In genomic region chr10:71842856-71843530, GRCh38 we compare ENCODE assay signal across 1 cellular context.
TF ChIP-seq lines count a peak whose summit lies in the region.

No MANE protein-coding gene starts in this region.

TF ChIP-seq in WTC11, 78 proteins besides CTCF, POLR2A, EP300 and RAD21 (continued from another document):
- TF ChIP-seq PREB (CRISPR knock-in tag; IDR thresholded peaks at IDR 0.05; ENCODE audit: borderline replicate concordance), result no peak
- TF ChIP-seq ESRRA (CRISPR knock-in tag; IDR thresholded peaks at IDR 0.05; ENCODE audit: borderline replicate concordance), result no peak
- no peak for TF ChIP-seq FOXJ3 (CRISPR knock-in tag; IDR thresholded peaks at IDR 0.05; ENCODE audit: borderline replicate concordance)
- no peak for TF ChIP-seq ERG (CRISPR knock-in tag; IDR thresholded peaks at IDR 0.05)
- no peak for TF ChIP-seq NFE2L1 (CRISPR knock-in tag; IDR thresholded peaks at IDR 0.05)
- TF ChIP-seq ZNF281 (CRISPR knock-in tag; IDR thresholded peaks at IDR 0.05), result no peak
- TF ChIP-seq IRF1 (CRISPR knock-in tag; IDR thresholded peaks at IDR 0.05), result no peak
- no peak for TF ChIP-seq ETV6 (CRISPR knock-in tag; IDR thresholded peaks at IDR 0.05)
- no peak for TF ChIP-seq JUN (CRISPR knock-in tag; IDR thresholded peaks at IDR 0.05)
- no peak for TF ChIP-seq ATF1 (CRISPR knock-in tag; IDR thresholded peaks at IDR 0.05)
